Comparison of ENCODE assay signal across 17 cellular contexts in genomic region chr13:29861694-29862110, GRCh38. TPM values are rescaled to one million over a fixed set of nuclear protein-coding genes. Genes with fewer than 3 reads are reported as not detected.
DNase-seq lines count a peak whose midpoint lies in the region; ATAC-seq, FAIRE-seq and TF ChIP-seq lines count a peak whose summit lies in the region.
"Had no signal": no experiment of that assay in that cellular context is flagged by ENCODE, and none has a peak within 500 bp of the region (broad histone marks: within the 10 kb centered on the region; RNA-seq: fewer than 3 reads in every experiment).

No MANE protein-coding gene starts in this region.

- in situ Hi-C loops in HepG2 (cut with HindIII; ENCODE audit: extremely low pct_ligation_motif_present, low pct_unique_long_range_greater_than_20kb): no loop called here

- peak; percentile 52 for DNase-seq in HepG2 (ENCODE audit: low spot score)
- no peak for DNase-seq in right lobe of liver
- peak; percentile 75 for DNase-seq in astrocyte of the hippocampus (ENCODE audit: low read depth, low spot score)
- DNase-seq in islet precursor cell: peak; percentile 89
- peak; percentile 42 for DNase-seq in urothelium cell line (ENCODE audit: low spot score)
- DNase-seq in substantia nigra (lab: John Stamatoyannopoulos, UW): no peak
- DNase-seq in NCI-H2227 (lab: John Stamatoyannopoulos, UW; ENCODE audit: unreplicated experiment): no peak
- DNase-seq: activated T-cell treated with anti-CD3 and anti-CD28 coated beads, Interleukin-2, amount 50 U/mL, for 4 hours; effector memory CD4-positive, alpha-beta T cell; H9; hypothalamus; pancreas; stimulated activated CD8-positive, alpha-beta memory T cell treated with anti-CD3 and anti-CD28 coated beads, Interleukin-4, amount 100 ng/mL, for 48 hours; transverse colon had no signal

- no peak overlapping the region for H3K9ac ChIP-seq in HepG2 (ENCODE audit: insufficient read depth, low read depth, low read length)

- H3K27me3 ChIP-seq in HepG2 (ENCODE audit: control insufficient read depth in 1 of 2, insufficient read depth in 2 of 2, low read length in 2 of 2) (peaks cover 0 to 6% of the 10 kb centered on the region in 2 experiments; a peak in 2 of 5 replicates), right lobe of liver (no peaks in the 10 kb centered on the region), gastroesophageal sphincter (no peaks in the 10 kb centered on the region)
- H3K27me3 ChIP-seq: ascending aorta, pancreas, transverse colon had no signal

- H3K4me2 ChIP-seq in HepG2 (ENCODE audit: low read depth, low read length): no peak overlapping the region

- no peak for TF ChIP-seq EP300 in HepG2 (IDR thresholded peaks at IDR 0.05; ENCODE audit: low read depth in 2 of 2, low read length in 2 of 2)
- TF ChIP-seq EP300 in HepG2 (CRISPR knock-in tag; IDR thresholded peaks at IDR 0.05; ENCODE audit: borderline replicate concordance): no peak
- TF ChIP-seq EP300 in gastroesophageal sphincter (IDR thresholded peaks at IDR 0.05): no peak

- H3K4me1 ChIP-seq in HepG2 (ENCODE audit: insufficient read depth, low read length): peaks cover 17% of the 10 kb centered on the region
- H3K4me1 ChIP-seq in right lobe of liver: no peaks in the 10 kb centered on the region
- no peaks in the 10 kb centered on the region for H3K4me1 ChIP-seq in gastroesophageal sphincter
- H3K4me1 ChIP-seq: ascending aorta, pancreas had no signal

- no peak overlapping the region for H2AFZ ChIP-seq in HepG2 (ENCODE audit: low read length)

- no peaks in the 10 kb centered on the region for H3K36me3 ChIP-seq in HepG2 (replicated peaks in 1 of 2; ENCODE audit: control insufficient read depth in 1 of 2, insufficient read depth in 2 of 2, low read length in 2 of 2)
- H3K36me3 ChIP-seq in right lobe of liver: no peaks in the 10 kb centered on the region
- no peaks in the 10 kb centered on the region for H3K36me3 ChIP-seq in gastroesophageal sphincter
- H3K36me3 ChIP-seq: ascending aorta, pancreas, transverse colon had no signal

- H3K27ac ChIP-seq in HepG2 (ENCODE audit: extremely low read length, insufficient read depth, low read length) (no peak overlapping the region), right lobe of liver (no peak overlapping the region), substantia nigra (ENCODE audit: low read depth, low read length, poor library complexity, severe bottlenecking) (no peak overlapping the region), gastroesophageal sphincter (no peak overlapping the region)
- H3K27ac ChIP-seq: ascending aorta, pancreas, transverse colon had no signal

- H3K9me3 ChIP-seq in HepG2 (ENCODE audit: low read length): no peaks in the 10 kb centered on the region
- H3K9me3 ChIP-seq in right lobe of liver: no peaks in the 10 kb centered on the region
- H3K9me3 ChIP-seq in gastroesophageal sphincter: no peaks in the 10 kb centered on the region
- H3K9me3 ChIP-seq: ascending aorta, pancreas, transverse colon had no signal

- BruUV-seq in HepG2 (replicated peaks; lab: Mats Ljungman, UMichigan): no TSS peak

- no peak for TF ChIP-seq RAD21 in HepG2 (CRISPR knock-in tag; IDR thresholded peaks at IDR 0.05)

- H3K79me2 ChIP-seq in HepG2 (ENCODE audit: insufficient read depth, low read length): no peaks in the 10 kb centered on the region

- FAIRE-seq in HepG2 (lab: Jason Lieb, UNC): no peak
- no peak for FAIRE-seq in urothelium cell line (lab: Jason Lieb, UNC)
- FAIRE-seq: A204.1, pancreas had no signal

- ATAC-seq in HepG2 (peak; percentile 71), right lobe of liver (no peak), gastroesophageal sphincter (no peak)
- ATAC-seq: activated T-cell treated with anti-CD3 and anti-CD28 coated beads, Interleukin-2, amount 50 U/mL, for 4 hours; pancreas had no signal

- intact Hi-C loops in HepG2 (cut with micrococcal nuclease; ENCODE audit: unreplicated experiment): no loop called here
- intact Hi-C loops in right lobe of liver (cut with DNase I): no loop called here

- 29% methylated on average over 8 of the region's 8 CpGs for WGBS in HepG2 (ENCODE audit: low lambda C conversion rate)
- whole genome bisulfite sequencing in right lobe of liver (ENCODE audit: insufficient coverage, low coverage, low lambda C conversion rate, missing lambda C conversion rate): 86% methylated on average over 8 of the region's 8 CpGs
- 86 to 95% methylated on average over 6 to 8 of the region's 8 CpGs for whole genome bisulfite sequencing in gastroesophageal sphincter (ENCODE audit: low coverage in 1 of 2), 2 donors

- H3K4me3 ChIP-seq in HepG2 (replicated peaks in 1 of 3; ENCODE audit: insufficient read depth in 1 of 3, low read depth in 2 of 3, low read length in 3 of 3): no peak overlapping the region
- no peak overlapping the region for H3K4me3 ChIP-seq in right lobe of liver
- no peak overlapping the region for H3K4me3 ChIP-seq in gastroesophageal sphincter
- H3K4me3 ChIP-seq: ascending aorta, pancreas, transverse colon had no signal

- POLR2A ChIA-PET in HepG2 (lab: Yijun Ruan, JAX): no interaction called here

- TF ChIP-seq POLR2A in HepG2 (IDR thresholded peaks at IDR 0.05; ENCODE audit: insufficient read depth in 1 of 2, low read depth in 2 of 2, low read length in 2 of 2) (no peak), right lobe of liver (IDR thresholded peaks at IDR 0.05) (no peak), gastroesophageal sphincter (IDR thresholded peaks at IDR 0.05) (no peak)

- H4K20me1 ChIP-seq in HepG2 (ENCODE audit: insufficient read depth, low read length): no peaks in the 10 kb centered on the region

- no peak for TF ChIP-seq CTCF in HepG2 (CRISPR knock-in tag; IDR thresholded peaks at IDR 0.05)
- no peak for TF ChIP-seq CTCF in right lobe of liver (IDR thresholded peaks at IDR 0.05)
- no peak for TF ChIP-seq CTCF in gastroesophageal sphincter (IDR thresholded peaks at IDR 0.05)

- CTCF ChIA-PET in HepG2 (lab: Yijun Ruan, JAX; ENCODE audit: low intra/inter-chr PET ratio, low total read pairs): no interaction called here

TF ChIP-seq in HepG2, 621 proteins besides CTCF, POLR2A, EP300 and RAD21 (continues in another document):
- peak; percentile 37; the same call in 1 of the 2 replicates for TF ChIP-seq FOSL2 (CRISPR knock-in tag; IDR thresholded peaks at IDR 0.05)
- TF ChIP-seq JARID2 (CRISPR knock-in tag; IDR thresholded peaks at IDR 0.05; ENCODE audit: insufficient replicate concordance): no peak
- 0 out of 2 replicates have a peak, but pooled peaks have one; percentile 52 for TF ChIP-seq HOMEZ (CRISPR knock-in tag; IDR thresholded peaks at IDR 0.05; ENCODE audit: low read depth)

RNA-seq across cellular contexts. Expression of gene UBL3, which starts 11.3 kb away (rescaled TPM):
- total RNA-seq in HepG2 (2016; rRNA removed; fragmentation: Illumina TruSeq; extraction: Trizol): 7.4 and 10.9 TPM in 2 replicates
- total RNA-seq in HepG2 (2016; cell fraction: cytosol; rRNA removed; fragmentation: Illumina TruSeq; extraction: Trizol; ENCODE audit: low read depth): 1.3 and 1.5 TPM in 2 replicates
- total RNA-seq in HepG2 (2016; cell fraction: insoluble cytoplasmic fraction; rRNA removed; fragmentation: Illumina TruSeq; extraction: Trizol): 7.4 and 10.0 TPM in 2 replicates
- 8.0 and 8.5 TPM in 2 replicates for total RNA-seq in HepG2 (2016; cell fraction: membrane; rRNA removed; fragmentation: Illumina TruSeq; extraction: Trizol)
- 7.2 and 8.1 TPM in 2 replicates for total RNA-seq in HepG2 (2016; cell fraction: nucleus; rRNA removed; fragmentation: Illumina TruSeq; extraction: Trizol)
- 8.7 and 9.6 TPM in 2 replicates for polyA plus RNA-seq in HepG2 (2011; rRNA removed)
- 5.1 and 7.8 TPM in 2 replicates for polyA plus RNA-seq in HepG2 (2011; cell fraction: cytosol; rRNA removed)
- polyA plus RNA-seq in HepG2 (2011; cell fraction: nucleus; rRNA removed): 2.5 and 3.5 TPM in 2 replicates
- polyA plus RNA-seq in HepG2 (2012): 16.3 and 17.6 TPM in 2 replicates
- polyA plus RNA-seq in HepG2 (2016; cell fraction: cytosol; fragmentation: Illumina TruSeq; extraction: Trizol; ENCODE audit: low read depth): 1.6 and 2.0 TPM in 2 replicates
- 16.2 and 17.1 TPM in 2 replicates for polyA plus RNA-seq in HepG2 (2016; cell fraction: insoluble cytoplasmic fraction; fragmentation: Illumina TruSeq; extraction: Trizol; ENCODE audit: low read depth)
- 9.0 and 9.5 TPM in 2 replicates for polyA plus RNA-seq in HepG2 (2016; cell fraction: membrane; fragmentation: Illumina TruSeq; extraction: Trizol; ENCODE audit: low read depth)
- 8.6 and 9.3 TPM in 2 replicates for polyA plus RNA-seq in HepG2 (2016; cell fraction: nucleus; fragmentation: Illumina TruSeq; extraction: Trizol; ENCODE audit: insufficient read depth, low read depth)
- 7.4 and 11.5 TPM in 2 replicates for polyA minus RNA-seq in HepG2 (2011; rRNA and poly(A)+ RNA removed; ENCODE audit: low replicate concordance)
- 9.4 and 10.7 TPM in 2 replicates for polyA minus RNA-seq in HepG2 (2011; cell fraction: cytosol; rRNA and poly(A)+ RNA removed)
- polyA minus RNA-seq in HepG2 (2011; cell fraction: nucleus; rRNA and poly(A)+ RNA removed): 15.2 and 16.8 TPM in 2 replicates
- 10 to 100 TPM; 15.7 to 28.6 (median 23.5) TPM for total RNA-seq in right lobe of liver
- 10 to 100 TPM; 36.7 to 46.7 (median 38.6) TPM for total RNA-seq in gastroesophageal sphincter

Comparison
In these comparisons a context has a peak if more than half of its experiments do, and no peak if none do; other contexts are left out.
1. DNase-seq: peak in HepG2 (single experiment), astrocyte of the hippocampus (single experiment), islet precursor cell (single experiment) and urothelium cell line (single experiment); none in right lobe of liver (0 of 3), substantia nigra (0 of 49) and NCI-H2227 (single experiment).